Comparison of ENCODE assay signal across 9 cellular contexts in genomic region chr20:63453029-63453523, GRCh38. TPM values are rescaled to one million over a fixed set of nuclear protein-coding genes. Genes with fewer than 3 reads are reported as not detected.
A peak's percentile ranks its signal among the peaks of the same experiment; 100 is the strongest.
DNase-seq lines count a peak whose midpoint lies in the region; ATAC-seq and TF ChIP-seq lines count a peak whose summit lies in the region.
"Had no signal": no experiment of that assay in that cellular context is flagged by ENCODE, and none has a peak within 500 bp of the region (broad histone marks: within the 10 kb centered on the region; RNA-seq: fewer than 3 reads in every experiment).

No MANE protein-coding gene starts in this region.

- no peak overlapping the region for H3K27ac ChIP-seq in right cardiac atrium (ENCODE audit: low read length)
- H3K27ac ChIP-seq: SJSA1 had no signal

- ATAC-seq in right cardiac atrium = peak; percentile 6 to 20
- ATAC-seq in HG03159 (IDR thresholded peaks at IDR 0.05; ENCODE audit: unreplicated experiment) = no peak

- H3K4me1 ChIP-seq in right cardiac atrium (ENCODE audit: control insufficient read depth, insufficient read depth, low read length) = no peaks in the 10 kb centered on the region

- DNase-seq in AG20443 (ENCODE audit: low spot score) = peak; percentile 68
- peak; percentile 9 for DNase-seq in GM12865 (ENCODE audit: low read depth)
- DNase-seq in SW480 (ENCODE audit: low spot score) = peak; percentile 50
- DNase-seq in right cardiac atrium = no peak
- DNase-seq in kidney glomerular epithelial cell (lab: John Stamatoyannopoulos, UW) = no peak
- DNase-seq in ureter (ENCODE audit: low spot score) = no peak
- no peak for DNase-seq in NCI-H1436 treated with DMSO at 0.1 percent for 48 hours (lab: John Stamatoyannopoulos, UW)

- TF ChIP-seq CTCF in GM12865 (IDR thresholded peaks at IDR 0.05; ENCODE audit: insufficient read depth, low read depth, low read length, missing control alignments) = peak; percentile 11

- intact Hi-C loops in right cardiac atrium (cut with DNase I) = no loop called here

- WGBS in right cardiac atrium = 49% methylated on average over 35 of the region's 35 CpGs

- H3K9me3 ChIP-seq in right cardiac atrium (ENCODE audit: control insufficient read depth, low read length) = no peaks in the 10 kb centered on the region
- H3K9me3 ChIP-seq: SJSA1 had no signal

- no peak overlapping the region for H3K4me3 ChIP-seq in GM12865 (ENCODE audit: low read depth, low read length)
- no peak overlapping the region for H3K4me3 ChIP-seq in right cardiac atrium (ENCODE audit: low read length)
- H3K4me3 ChIP-seq: SJSA1 had no signal

- H3K27me3 ChIP-seq in right cardiac atrium (ENCODE audit: control insufficient read depth, insufficient read depth) = no peaks in the 10 kb centered on the region

RNA-seq across cellular contexts. Expression of gene KCNQ2, which starts 19.4 kb away (rescaled TPM):
- total RNA-seq in right cardiac atrium = 1 to 10 TPM in 2 of 4 donors, not detected in 2; 1.1 to 2.3 TPM
- under 0.01 TPM for polyA plus RNA-seq in right cardiac atrium
- not detected for total RNA-seq in ureter
- total RNA-seq: SJSA1 had no signal

RNA-seq across cellular contexts. Expression of gene EEF1A2, which starts 45.8 kb away (rescaled TPM):
- total RNA-seq in right cardiac atrium = 1,000 to 10,000 TPM in 1 of 4 donors, 100 to 1,000 TPM in 3; 701 to 1,033 (median 894) TPM
- polyA plus RNA-seq in right cardiac atrium = 952 TPM
- total RNA-seq in ureter = 20.2 TPM

Comparison
In these comparisons a context has a peak if more than half of its experiments do, and no peak if none do; other contexts are left out.
1. DNase-seq: peak in AG20443 (single experiment), GM12865 (single experiment) and SW480 (single experiment); none in right cardiac atrium (0 of 3), kidney glomerular epithelial cell (single experiment), ureter (single experiment) and NCI-H1436 treated with DMSO at 0.1 percent for 48 hours (single experiment).
2. RNA of gene EEF1A2, which starts 45.8 kb away (total RNA-seq): 701 to 1,033 TPM in right cardiac atrium; 20.2 TPM in ureter (single experiment); every median in the first group is over 10 times any median in the second.